In the genomic region with DNA sequence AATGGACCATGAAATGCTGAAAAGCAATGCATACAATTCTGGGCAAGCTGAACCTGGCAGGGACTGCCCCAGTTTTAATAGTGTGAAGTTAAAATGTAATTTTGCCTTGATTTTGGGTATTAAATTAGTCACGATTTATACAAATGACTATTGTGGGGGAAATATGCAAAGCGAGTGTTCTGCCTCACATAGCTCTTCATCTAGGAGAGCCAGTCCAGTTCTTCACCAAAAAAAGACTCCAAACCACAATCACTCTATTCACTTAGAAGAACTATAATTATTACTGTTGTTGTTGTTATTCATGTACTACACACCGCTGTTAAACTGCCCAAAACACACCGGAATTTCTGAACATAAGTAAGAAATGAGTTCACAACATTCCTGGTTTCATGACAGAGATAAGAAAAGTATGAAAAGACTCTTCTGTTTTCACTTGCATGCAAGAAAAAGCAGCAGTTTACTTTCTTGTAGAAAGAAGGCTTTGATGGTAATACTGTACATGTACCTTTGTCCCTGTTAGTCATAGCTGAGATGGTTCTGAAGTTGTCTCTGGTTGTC, we compare ENCODE assay signal across 9 cellular contexts.
DNase-seq lines count a peak whose midpoint lies in the region; ATAC-seq and TF ChIP-seq lines count a peak whose summit lies in the region.
"Had no signal": no experiment of that assay in that cellular context is flagged by ENCODE, and none has a peak within 500 bp of the region (broad histone marks: within the 10 kb centered on the region; RNA-seq: fewer than 3 reads in every experiment).

No MANE protein-coding gene starts in this region.

- H2AFZ ChIP-seq in hepatocyte (no peak overlapping the region), PC-3 (ENCODE audit: low read length) (no peak overlapping the region)

- TF ChIP-seq CTCF in hepatocyte (IDR thresholded peaks at IDR 0.05; ENCODE audit: poor library complexity) (no peak), PC-3 (conservative IDR thresholded peaks at IDR 0.05; ENCODE audit: low read depth, low read length) (no peak), testis (IDR thresholded peaks at IDR 0.05) (no peak)

- H3K9me3 ChIP-seq in hepatocyte (ENCODE audit: low read depth) (no peaks in the 10 kb centered on the region), PC-3 (ENCODE audit: low read length) (no peaks in the 10 kb centered on the region), testis (no peaks in the 10 kb centered on the region)

- H3K79me2 ChIP-seq in hepatocyte (no peaks in the 10 kb centered on the region), PC-3 (ENCODE audit: low read length) (no peaks in the 10 kb centered on the region)

- H3K27ac ChIP-seq in hepatocyte: no peak overlapping the region
- H3K27ac ChIP-seq in PC-3 (ENCODE audit: low read length): no peak overlapping the region
- no peak overlapping the region for H3K27ac ChIP-seq in testis

- H3K4me1 ChIP-seq in hepatocyte (ENCODE audit: insufficient read depth) (no peaks in the 10 kb centered on the region), PC-3 (ENCODE audit: insufficient read depth, low read length) (no peaks in the 10 kb centered on the region), testis (no peaks in the 10 kb centered on the region)

- DNase-seq in hepatocyte (ENCODE audit: low spot score) (peak; percentile 20), NCI-H748 (lab: John Stamatoyannopoulos, UW; ENCODE audit: unreplicated experiment) (no peak), PC-3 (no peak), testis (no peak)
- DNase-seq: foreskin fibroblast, NCI-H1105 had no signal

- no peaks in the 10 kb centered on the region for H3K9me2 ChIP-seq in hepatocyte (replicated peaks; ENCODE audit: insufficient read depth)
- H3K9me2 ChIP-seq in PC-3 (replicated peaks; ENCODE audit: low read length): no peaks in the 10 kb centered on the region

- intact Hi-C loops in PC-3 (cut with micrococcal nuclease): no loop called here
- intact Hi-C loops in testis (cut with DNase I; ENCODE audit: low total_unique reads): no loop called here

- TF ChIP-seq POLR2A in testis (IDR thresholded peaks at IDR 0.05): no peak

- H4K20me1 ChIP-seq in hepatocyte (ENCODE audit: insufficient read depth, poor library complexity, severe bottlenecking) (no peaks in the 10 kb centered on the region), PC-3 (ENCODE audit: low read length) (no peaks in the 10 kb centered on the region)

- H3K4me3 ChIP-seq in hepatocyte: no peak overlapping the region
- no peak overlapping the region for H3K4me3 ChIP-seq in PC-3 (ENCODE audit: low read length)
- no peak overlapping the region for H3K4me3 ChIP-seq in testis

- no peaks in the 10 kb centered on the region for H3K27me3 ChIP-seq in hepatocyte
- no peaks in the 10 kb centered on the region for H3K27me3 ChIP-seq in PC-3 (ENCODE audit: low read length)
- no peaks in the 10 kb centered on the region for H3K27me3 ChIP-seq in testis

- H3K4me2 ChIP-seq in hepatocyte: no peak overlapping the region
- H3K4me2 ChIP-seq in PC-3 (ENCODE audit: low read length): no peak overlapping the region

- 65% methylated on average over 4 of the region's 4 CpGs for WGBS in hepatocyte (ENCODE audit: low lambda C conversion rate, missing lambda C conversion rate)
- WGBS in testis, 2 donors: 62 to 64% methylated on average over 4 of the region's 4 CpGs

- ATAC-seq in GM18519 (IDR thresholded peaks at IDR 0.05; ENCODE audit: low FRiP score, unreplicated experiment) (peak; percentile 89), GM21381 (IDR thresholded peaks at IDR 0.05; ENCODE audit: unreplicated experiment) (peak; percentile 77), HG03108 (IDR thresholded peaks at IDR 0.05; ENCODE audit: unreplicated experiment) (peak; percentile 87), PC-3 (no peak)

- no TSS peak for BruUV-seq in PC-3 (replicated peaks; lab: Mats Ljungman, UMichigan)

- POLR2A ChIA-PET in PC-3 (lab: Charles Lee; ENCODE audit: unreplicated experiment): no interaction called here

- no peaks in the 10 kb centered on the region for H3F3A ChIP-seq in PC-3 (ENCODE audit: low read length, unreplicated experiment)

- no peaks in the 10 kb centered on the region for H3K36me3 ChIP-seq in hepatocyte (replicated peaks; ENCODE audit: insufficient read depth, low read depth)
- H3K36me3 ChIP-seq in PC-3 (ENCODE audit: low read depth, low read length): no peaks in the 10 kb centered on the region
- H3K36me3 ChIP-seq in testis (ENCODE audit: low read depth, missing control alignments): no peaks in the 10 kb centered on the region

- CTCF ChIA-PET in PC-3 (lab: Charles Lee): no interaction called here

- no peak overlapping the region for H3K9ac ChIP-seq in PC-3 (ENCODE audit: low read length)
